Comparison of ENCODE assay signal across 8 cellular contexts in the genomic region with DNA sequence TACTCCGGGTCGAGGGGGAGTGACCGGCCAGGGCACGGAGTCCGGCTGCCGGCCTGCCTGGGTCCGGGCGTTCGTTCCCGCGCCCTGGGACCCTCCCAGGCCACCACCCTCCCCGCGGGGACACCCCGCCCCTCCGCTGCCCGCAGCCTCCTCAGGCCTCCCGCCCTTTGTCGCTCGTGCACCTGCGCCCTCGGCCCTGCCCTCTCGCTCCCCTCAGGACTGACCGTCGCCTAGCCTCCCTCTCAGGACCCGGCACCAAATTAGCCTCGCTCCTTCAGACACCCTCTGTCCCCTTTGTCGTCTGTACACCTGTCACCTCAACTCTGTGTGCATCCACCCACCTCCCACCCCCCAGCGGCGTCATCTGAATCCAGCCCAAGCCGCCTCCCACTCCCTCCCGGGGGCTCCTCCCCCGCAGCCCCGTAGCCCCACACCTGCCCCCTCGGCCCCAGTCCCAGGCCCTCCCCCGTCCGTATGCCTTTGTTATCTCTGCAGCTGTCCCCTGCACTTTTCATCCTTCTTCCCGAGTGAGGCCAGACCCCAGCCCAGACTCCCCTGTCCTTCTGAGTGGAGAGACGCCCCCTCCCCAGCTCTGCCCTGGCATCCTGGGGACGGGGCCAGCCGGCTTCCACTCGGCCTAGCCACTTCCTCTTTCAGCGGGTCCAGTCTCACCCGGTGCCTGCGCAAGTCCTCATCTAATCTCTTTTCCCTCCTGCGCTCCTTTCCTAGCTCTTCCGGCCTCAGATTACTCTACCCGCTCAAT. TPM values are rescaled to one million over a fixed set of nuclear protein-coding genes. Genes with fewer than 3 reads are reported as not detected.
A peak's percentile ranks its signal among the peaks of the same experiment; 100 is the strongest.
DNase-seq lines count a peak whose midpoint lies in the region; ATAC-seq and TF ChIP-seq lines count a peak whose summit lies in the region.

No MANE protein-coding gene starts in this region.

- H3K36me3 ChIP-seq in esophagus squamous epithelium (peaks cover 6 to 28% (median 13%) of the 10 kb centered on the region in 3 donors), neutrophil (peaks cover 34% of the 10 kb centered on the region), aorta (ENCODE audit: control insufficient read depth in 1 of 2, insufficient read depth in 2 of 2, low read length in 1 of 2) (peaks cover 0 to 3% of the 10 kb centered on the region in 2 donors)

- intact Hi-C loops in esophagus squamous epithelium (cut with DNase I) (no loop called here), aorta (cut with DNase I) (no loop called here)

- peaks cover 18 to 28% (median 20%) of the 10 kb centered on the region in 3 donors for H3K4me1 ChIP-seq in esophagus squamous epithelium
- H3K4me1 ChIP-seq in neutrophil (ENCODE audit: control insufficient read depth in 1 of 2, insufficient read depth in 1 of 2, low read depth in 1 of 2, low read length in 1 of 2), result peaks cover 12 to 19% of the 10 kb centered on the region in 2 experiments
- no peaks in the 10 kb centered on the region for H3K4me1 ChIP-seq in aorta (ENCODE audit: control insufficient read depth in 1 of 2, insufficient read depth in 2 of 2, low read length in 2 of 2)

- H3K9me3 ChIP-seq in esophagus squamous epithelium, result no peaks in the 10 kb centered on the region
- no peaks in the 10 kb centered on the region for H3K9me3 ChIP-seq in neutrophil
- no peaks in the 10 kb centered on the region for H3K9me3 ChIP-seq in aorta (ENCODE audit: control insufficient read depth, low read length)

- H3K27ac ChIP-seq in esophagus squamous epithelium (peak overlapping the region; percentile 19 to 78 (median 60)), neutrophil (peak overlapping the region; percentile 98), aorta (ENCODE audit: low read depth in 1 of 2, low read length in 2 of 2) (no peak overlapping the region)

- WGBS in esophagus squamous epithelium, 2 donors, result 1 to 4% methylated on average over 23 to 25 of the region's 47 CpGs
- 1 to 2% methylated on average over 38 to 47 of the region's 47 CpGs for WGBS in aorta, 2 donors

- H3K4me3 ChIP-seq in esophagus squamous epithelium (peak overlapping the region; percentile 56 to 91 (median 64)), neutrophil (ENCODE audit: low read depth in 1 of 2, low read length in 1 of 2) (peak overlapping the region; percentile 83 to 98), aorta (ENCODE audit: low read length in 2 of 2) (peak overlapping the region; percentile 17 to 63)

- TF ChIP-seq CTCF in esophagus squamous epithelium (IDR thresholded peaks at IDR 0.05), result no peak
- TF ChIP-seq CTCF in neutrophil (IDR thresholded peaks at IDR 0.05), result no peak

- peaks cover 0 to 13% (median 0%) of the 10 kb centered on the region in 4 donors for H3K27me3 ChIP-seq in esophagus squamous epithelium
- H3K27me3 ChIP-seq in neutrophil, result peaks cover 18% of the 10 kb centered on the region
- no peaks in the 10 kb centered on the region for H3K27me3 ChIP-seq in aorta (ENCODE audit: control insufficient read depth in 1 of 2, insufficient read depth in 2 of 2, low read length in 1 of 2)

- no peak for TF ChIP-seq POLR2A in esophagus squamous epithelium (IDR thresholded peaks at IDR 0.05)

- ATAC-seq in HG03175 (IDR thresholded peaks at IDR 0.05; ENCODE audit: unreplicated experiment) (peak; percentile 30), aorta (ENCODE audit: low FRiP score) (peak; percentile 27)

- peak; percentile 17 to 39 for DNase-seq in activated CD8-positive, alpha-beta memory T cell treated with anti-CD3 and anti-CD28 coated beads for 1 hour (ENCODE audit: extremely low read depth in 1 of 2, low read depth in 1 of 2)
- DNase-seq in activated CD8-positive, alpha-beta memory T cell treated with anti-CD3 and anti-CD28 coated beads, Interleukin-2, amount 50 U/mL, for 48 hours, result no peak
- DNase-seq in NCI-H82 (lab: John Stamatoyannopoulos, UW) (peak; percentile 64), activated T-cell treated with anti-CD3 and anti-CD28 coated beads for 24 hours (ENCODE audit: low read depth) (peak; percentile 30), esophagus squamous epithelium (lab: John Stamatoyannopoulos, UW) (no peak), aorta (peak in 1 of 2 donors; percentile 70)

RNA-seq across cellular contexts. Expression of gene TIGD3, which starts 0.6 kb away (rescaled TPM):
- total RNA-seq in esophagus squamous epithelium (1 to 10 TPM in 1 of 4 donors, under 1 TPM in 3; 0.13 to 1.3 (median 0.56) TPM), aorta (under 1 TPM in 1 of 2 donors, not detected in 1; 0.16 TPM)
- polyA plus RNA-seq in aorta, result under 1 TPM in 1 of 2 donors, not detected in 1; 0.88 TPM

RNA-seq across cellular contexts. Expression of gene DPF2, which starts 21.5 kb away (rescaled TPM):
- total RNA-seq in esophagus squamous epithelium (10 to 100 TPM; 18.7 to 35.3 (median 23.8) TPM), aorta (10 to 100 TPM; 51.3 to 59.6 TPM)
- polyA plus RNA-seq in aorta, result 10 to 100 TPM; 16.4 to 41.1 TPM

RNA-seq across cellular contexts. Expression of gene SLC25A45, which starts 27.3 kb away (rescaled TPM):
- total RNA-seq in esophagus squamous epithelium (1 to 10 TPM; 1.9 to 7.7 (median 4.0) TPM), aorta (10 to 100 TPM in 1 of 2 donors, 1 to 10 TPM in 1; 9.1 to 16.0 TPM)
- 10 to 100 TPM in 1 of 2 donors, 1 to 10 TPM in 1; 5.6 to 10.7 TPM for polyA plus RNA-seq in aorta

RNA-seq across cellular contexts. Expression of gene FRMD8, which starts 31.2 kb away (rescaled TPM):
- total RNA-seq in esophagus squamous epithelium (10 to 100 TPM; 44.1 to 88.7 (median 81.0) TPM), aorta (10 to 100 TPM; 27.8 to 39.5 TPM)
- 10 to 100 TPM; 16.8 to 19.2 TPM for polyA plus RNA-seq in aorta

RNA-seq across cellular contexts. Expression of gene CDC42EP2, which starts 40.5 kb away (rescaled TPM):
- total RNA-seq in esophagus squamous epithelium, result 10 to 100 TPM in 1 of 4 donors, 1 to 10 TPM in 2, under 1 TPM in 1; 0.76 to 11.4 (median 5.6) TPM
- total RNA-seq in aorta, result 10 to 100 TPM; 16.2 to 20.9 TPM
- polyA plus RNA-seq in aorta, result 1 to 10 TPM; 2.3 to 3.5 TPM

Comparison
In these comparisons a context has a peak if more than half of its experiments do, and no peak if none do; other contexts are left out.
1. DNase-seq: peak in activated CD8-positive, alpha-beta memory T cell treated with anti-CD3 and anti-CD28 coated beads for 1 hour (2 of 2), NCI-H82 (single experiment) and activated T-cell treated with anti-CD3 and anti-CD28 coated beads for 24 hours (single experiment); none in activated CD8-positive, alpha-beta memory T cell treated with anti-CD3 and anti-CD28 coated beads, Interleukin-2, amount 50 U/mL, for 48 hours (single experiment) and esophagus squamous epithelium (single experiment).
2. H3K27ac ChIP-seq: peak in esophagus squamous epithelium (4 of 4) and neutrophil (single experiment); none in aorta (0 of 2).
3. H3K4me3 ChIP-seq: peak in every context shown above with its lines; median percentile 90 in neutrophil; 64 in esophagus squamous epithelium; 40 in aorta.